1 cellular context compared by ENCODE assay signal in genomic region chr7:101818699-101819071, GRCh38.
TF ChIP-seq lines count a peak whose summit lies in the region.

No MANE protein-coding gene starts in this region.

TF ChIP-seq in HepG2, 621 proteins besides CTCF, POLR2A, EP300 and RAD21:
- TF ChIP-seq FOXC1 (CRISPR knock-in tag; IDR thresholded peaks at IDR 0.05; ENCODE audit: borderline replicate concordance) = 0 out of 2 replicates have a peak, but pooled peaks have one; percentile 27
- TF ChIP-seq ZNF746 (CRISPR knock-in tag; IDR thresholded peaks at IDR 0.05) = no peak
- TF ChIP-seq HNF4A (CRISPR knock-in tag; IDR thresholded peaks at IDR 0.05) = peak; percentile 50; the same call in 1 of the 2 replicates
- TF ChIP-seq ASH2L (IDR thresholded peaks at IDR 0.05; ENCODE audit: insufficient read length, low read depth, low read length) = peak; percentile 5
- TF ChIP-seq POGZ (CRISPR knock-in tag; IDR thresholded peaks at IDR 0.05) = no peak
- peak; percentile 46; the same call in 1 of the 2 replicates for TF ChIP-seq PAXIP1 (CRISPR knock-in tag; conservative IDR thresholded peaks at IDR 0.05)
- 0 out of 2 replicates have a peak, but pooled peaks have one; percentile 35 for TF ChIP-seq GFI1 (CRISPR knock-in tag; IDR thresholded peaks at IDR 0.05; ENCODE audit: borderline replicate concordance)
- peak; percentile 77; the same call in 1 of the 2 replicates for TF ChIP-seq NR2C2 (CRISPR knock-in tag; IDR thresholded peaks at IDR 0.05; ENCODE audit: borderline replicate concordance)
- peak; percentile 35; the same call in 1 of the 2 replicates for TF ChIP-seq SAP130 (CRISPR knock-in tag; IDR thresholded peaks at IDR 0.05; ENCODE audit: low read depth)
- no peak for TF ChIP-seq ZNF431 (CRISPR knock-in tag; IDR thresholded peaks at IDR 0.05; ENCODE audit: borderline replicate concordance, low read depth)
- TF ChIP-seq PHF21A (CRISPR knock-in tag; IDR thresholded peaks at IDR 0.05) = peak; percentile 38; the same call in 1 of the 2 replicates
